Comparison of ENCODE assay signal across 2 cellular contexts in genomic region chr2:227460833-227461232, GRCh38.
TF ChIP-seq lines count a peak whose summit lies in the region.

No MANE protein-coding gene starts in this region.

TF ChIP-seq in SK-N-SH, 30 proteins besides CTCF, POLR2A, EP300 and RAD21 (continued from another document):
- TF ChIP-seq USF2 (IDR thresholded peaks at IDR 0.05; ENCODE audit: borderline replicate concordance, low read depth, low read length) (no peak), REST (IDR thresholded peaks at IDR 0.05; ENCODE audit: low read depth, low read length) (no peak), YY1 (IDR thresholded peaks at IDR 0.05; ENCODE audit: low read depth) (no peak), RCOR1 (IDR thresholded peaks at IDR 0.05; ENCODE audit: low read length) (no peak), POLR2AphosphoS5 (IDR thresholded peaks at IDR 0.05; ENCODE audit: low read depth, low read length) (no peak), TCF12 (IDR thresholded peaks at IDR 0.05) (no peak), SMC3 (IDR thresholded peaks at IDR 0.05; ENCODE audit: low read depth, low read length) (no peak), PBX3 (IDR thresholded peaks at IDR 0.05) (no peak), TAF1 (IDR thresholded peaks at IDR 0.05; ENCODE audit: borderline replicate concordance, low read depth, low read length) (no peak), MAX (IDR thresholded peaks at IDR 0.05; ENCODE audit: low read depth) (no peak)

TF ChIP-seq in SK-N-SH treated with all-trans-retinoic acid at 6 μM for 48 hours, 23 proteins besides CTCF, POLR2A, EP300 and RAD21 (continued from another document):
- no peak for TF ChIP-seq POU6F1 (CRISPR knock-in tag; IDR thresholded peaks at IDR 0.05; ENCODE audit: borderline replicate concordance, low read depth)
- TF ChIP-seq CSDC2 (CRISPR knock-in tag; IDR thresholded peaks at IDR 0.05) = no peak
- no peak for TF ChIP-seq ZNF70 (CRISPR knock-in tag; IDR thresholded peaks at IDR 0.05)
- no peak for TF ChIP-seq PPARA (CRISPR knock-in tag; IDR thresholded peaks at IDR 0.05; ENCODE audit: borderline replicate concordance)
- no peak for TF ChIP-seq PATZ1 (CRISPR knock-in tag; IDR thresholded peaks at IDR 0.05; ENCODE audit: borderline replicate concordance)
- no peak for TF ChIP-seq CREB5 (CRISPR knock-in tag; IDR thresholded peaks at IDR 0.05; ENCODE audit: low read depth)
- no peak for TF ChIP-seq TOX (CRISPR knock-in tag; IDR thresholded peaks at IDR 0.05; ENCODE audit: borderline replicate concordance)
- no peak for TF ChIP-seq SNAI2 (CRISPR knock-in tag; IDR thresholded peaks at IDR 0.05)
